Comparison of ENCODE assay signal across 1 cellular context in genomic region chr16:84738255-84739038, GRCh38.
TF ChIP-seq lines count a peak whose summit lies in the region.

No MANE protein-coding gene starts in this region.

TF ChIP-seq in GM23338, 12 proteins besides CTCF, POLR2A, EP300 and RAD21 (continued from another document):
- no peak for TF ChIP-seq REST (IDR thresholded peaks at IDR 0.05; ENCODE audit: unreplicated experiment)
- TF ChIP-seq POLR2AphosphoS5 (IDR thresholded peaks at IDR 0.05; ENCODE audit: low read depth): no peak
